8 cellular contexts compared by ENCODE assay signal in genomic region chrX:49002091-49002935, GRCh38. TPM values are rescaled to one million over a fixed set of nuclear protein-coding genes. Genes with fewer than 3 reads are reported as not detected.
DNase-seq lines count a peak whose midpoint lies in the region; ATAC-seq and TF ChIP-seq lines count a peak whose summit lies in the region.

A gene with protein sequence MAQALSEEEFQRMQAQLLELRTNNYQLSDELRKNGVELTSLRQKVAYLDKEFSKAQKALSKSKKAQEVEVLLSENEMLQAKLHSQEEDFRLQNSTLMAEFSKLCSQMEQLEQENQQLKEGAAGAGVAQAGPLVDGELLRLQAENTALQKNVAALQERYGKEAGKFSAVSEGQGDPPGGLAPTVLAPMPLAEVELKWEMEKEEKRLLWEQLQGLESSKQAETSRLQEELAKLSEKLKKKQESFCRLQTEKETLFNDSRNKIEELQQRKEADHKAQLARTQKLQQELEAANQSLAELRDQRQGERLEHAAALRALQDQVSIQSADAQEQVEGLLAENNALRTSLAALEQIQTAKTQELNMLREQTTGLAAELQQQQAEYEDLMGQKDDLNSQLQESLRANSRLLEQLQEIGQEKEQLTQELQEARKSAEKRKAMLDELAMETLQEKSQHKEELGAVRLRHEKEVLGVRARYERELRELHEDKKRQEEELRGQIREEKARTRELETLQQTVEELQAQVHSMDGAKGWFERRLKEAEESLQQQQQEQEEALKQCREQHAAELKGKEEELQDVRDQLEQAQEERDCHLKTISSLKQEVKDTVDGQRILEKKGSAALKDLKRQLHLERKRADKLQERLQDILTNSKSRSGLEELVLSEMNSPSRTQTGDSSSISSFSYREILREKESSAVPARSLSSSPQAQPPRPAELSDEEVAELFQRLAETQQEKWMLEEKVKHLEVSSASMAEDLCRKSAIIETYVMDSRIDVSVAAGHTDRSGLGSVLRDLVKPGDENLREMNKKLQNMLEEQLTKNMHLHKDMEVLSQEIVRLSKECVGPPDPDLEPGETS (minus strand): TSS chrX:49002264. CDS start chrX:49002229, 35 bp downstream.

- TF ChIP-seq POLR2A in HCT116 (IDR thresholded peaks at IDR 0.05; ENCODE audit: borderline replicate concordance, extremely low read depth, insufficient read depth, insufficient read length) (no peak), suprapubic skin (IDR thresholded peaks at IDR 0.05) (peak in 1 of 2 donors; percentile 28)

- H3K9me2 ChIP-seq in HCT116 (ENCODE audit: insufficient read depth) = no peaks in the 10 kb centered on the region

- H3K4me1 ChIP-seq in HCT116 (ENCODE audit: control insufficient read depth in 1 of 2, insufficient read depth in 2 of 2, low read length in 2 of 2) (peaks cover 0 to 10% of the 10 kb centered on the region in 2 experiments; a peak in 1 of 4 replicates), suprapubic skin (peaks cover 9% of the 10 kb centered on the region)

- H3K27me3 ChIP-seq in HCT116 (ENCODE audit: insufficient read depth, low read length) = no peaks in the 10 kb centered on the region
- no peaks in the 10 kb centered on the region for H3K27me3 ChIP-seq in suprapubic skin

- H3K9me3 Mint-ChIP-seq in activated naive CD4-positive, alpha-beta T cell treated with anti-CD3 and anti-CD28 coated beads, Interleukin-2, amount 10 ng/mL, durations not matched to agents 7 days and 5 days = no peaks in the 10 kb centered on the region

- H3K9ac ChIP-seq in HCT116 (ENCODE audit: low read length) = peak within 1 kb of the TSS; percentile 69
- H3K9ac ChIP-seq in SK-N-MC (ENCODE audit: insufficient read length) = peak within 1 kb of the TSS; percentile 90

- peak; percentile 59 for DNase-seq in GDM1 (lab: John Stamatoyannopoulos, UW)
- DNase-seq in HCT116 (ENCODE audit: low read depth, low spot score) = peak; percentile 83
- peak; percentile 86 for DNase-seq in MV-4-11 (lab: John Stamatoyannopoulos, UW)
- DNase-seq in SK-N-MC (ENCODE audit: low read depth, low spot score) = peak; percentile 76
- peak; percentile 85 for DNase-seq in activated naive CD4-positive, alpha-beta T cell treated with anti-CD3 and anti-CD28 coated beads, Interleukin-2, amount 10 ng/mL, durations not matched to agents 7 days and 5 days
- peak; percentile 89 for DNase-seq in germinal center (ENCODE audit: low spot score)
- peak in 54 of 56 donors; percentile 4 to 82 (median 54) for DNase-seq in nucleus accumbens (lab: John Stamatoyannopoulos, UW)
- peak; percentile 77 for DNase-seq in suprapubic skin (ENCODE audit: low spot score in 2 of 2)

- H3K4me3 ChIP-seq in HCT116 (replicated peaks in 1 of 2; ENCODE audit: low read depth in 1 of 2, low read length in 2 of 2) (peak within 1 kb of the TSS; percentile 78 to 86), SK-N-MC (peak within 1 kb of the TSS; percentile 89), suprapubic skin (peak within 1 kb of the TSS; percentile 64)

- 24% methylated on average over 38 of the region's 38 CpGs for WGBS in suprapubic skin

- peaks cover 32% of the 10 kb centered on the region for H3K4me1 Mint-ChIP-seq in activated naive CD4-positive, alpha-beta T cell treated with anti-CD3 and anti-CD28 coated beads, Interleukin-2, amount 10 ng/mL, durations not matched to agents 7 days and 5 days

- no peaks in the 10 kb centered on the region for H3K36me3 ChIP-seq in HCT116 (ENCODE audit: control insufficient read depth in 1 of 2, insufficient read depth in 2 of 2, low read length in 2 of 2)
- H3K36me3 ChIP-seq in SK-N-MC (ENCODE audit: insufficient read depth, low read length) = no peaks in the 10 kb centered on the region; the same call in 1 of the 2 replicates
- H3K36me3 ChIP-seq in suprapubic skin = peaks cover 8% of the 10 kb centered on the region

- intact Hi-C loops in HCT116 (cut with micrococcal nuclease) = loop anchor here (5.0 kb wide), 1 partner anchor 40 kb away; the partner anchor contains the start of gene TFE3

- no peaks in the 10 kb centered on the region for H4K20me1 ChIP-seq in HCT116 (ENCODE audit: insufficient read depth)

- H3K79me2 ChIP-seq in HCT116 (ENCODE audit: insufficient read depth, low read length) = peaks cover 5% of the 10 kb centered on the region; the same call in 1 of the 2 replicates

- no peak for TF ChIP-seq RAD21 in HCT116 (IDR thresholded peaks at IDR 0.05; ENCODE audit: low read depth)

- TSS peak; percentile 83 for BruUV-seq in HCT116 (replicated peaks; lab: Mats Ljungman, UMichigan)

- RAD21 ChIA-PET in HCT116 (lab: Charles Lee; ENCODE audit: low non-redundant PET in 1 of 2, low total read pairs in 2 of 2, uncharacterized antibody in 2 of 2, unreplicated experiment in 2 of 2) = no interaction called here

- H3K27me3 Mint-ChIP-seq in activated naive CD4-positive, alpha-beta T cell treated with anti-CD3 and anti-CD28 coated beads, Interleukin-2, amount 10 ng/mL, durations not matched to agents 7 days and 5 days = no peaks in the 10 kb centered on the region

- TF ChIP-seq EP300 in suprapubic skin (IDR thresholded peaks at IDR 0.05) = no peak

- peak within 1 kb of the TSS; percentile 78 for H2AFZ ChIP-seq in HCT116 (ENCODE audit: low read depth, low read length, poor library complexity, severe bottlenecking)

- peak within 1 kb of the TSS; percentile 78 for H3K4me2 ChIP-seq in HCT116 (ENCODE audit: low read length)

- H3K27ac Mint-ChIP-seq in activated naive CD4-positive, alpha-beta T cell treated with anti-CD3 and anti-CD28 coated beads, Interleukin-2, amount 10 ng/mL, durations not matched to agents 7 days and 5 days = peak within 1 kb of the TSS; percentile 91

- peak within 1 kb of the TSS; percentile 81 for H3K27ac ChIP-seq in HCT116 (ENCODE audit: low read depth, low read length)
- H3K27ac ChIP-seq in SK-N-MC = peak within 1 kb of the TSS; percentile 96
- H3K27ac ChIP-seq in suprapubic skin = peak within 1 kb of the TSS; percentile 86

- no peak for TF ChIP-seq CTCF in HCT116 (IDR thresholded peaks at IDR 0.05 in 2 of 3, conservative IDR thresholded peaks at IDR 0.05 in 1 of 3; ENCODE audit: borderline replicate concordance in 1 of 3, insufficient read depth in 1 of 3, low read depth in 2 of 3, low read length in 2 of 3)
- no peak for TF ChIP-seq CTCF in suprapubic skin (IDR thresholded peaks at IDR 0.05)

- peaks cover 30% of the 10 kb centered on the region for H3K36me3 Mint-ChIP-seq in activated naive CD4-positive, alpha-beta T cell treated with anti-CD3 and anti-CD28 coated beads, Interleukin-2, amount 10 ng/mL, durations not matched to agents 7 days and 5 days

- peak; percentile 83 for ATAC-seq in HCT116

- peak within 1 kb of the TSS; percentile 98 for H3K4me3 Mint-ChIP-seq in activated naive CD4-positive, alpha-beta T cell treated with anti-CD3 and anti-CD28 coated beads, Interleukin-2, amount 10 ng/mL, durations not matched to agents 7 days and 5 days

- H3K9me3 ChIP-seq in HCT116 (ENCODE audit: control insufficient read depth in 1 of 2, insufficient read depth in 1 of 2, low read depth in 1 of 2, low read length in 2 of 2) (no peaks in the 10 kb centered on the region), SK-N-MC (ENCODE audit: low read depth, low read length) (no peaks in the 10 kb centered on the region), suprapubic skin (no peaks in the 10 kb centered on the region)

- CTCF ChIA-PET in HCT116 (lab: Charles Lee) = no interaction called here
- CTCF ChIA-PET in activated naive CD4-positive, alpha-beta T cell treated with anti-CD3 and anti-CD28 coated beads, Interleukin-2, amount 10 ng/mL, durations not matched to agents 7 days and 5 days (lab: Charles Lee) = interaction anchor here (0.7 kb wide), 2 partner anchors 40 to 104 kb away, joined by 4 to 5 read pairs; no protein-coding TSS in a partner anchor

- POLR2A ChIA-PET in HCT116 (lab: Charles Lee) = interaction anchor here (0.6 to 1.0 kb wide), 5 partner anchors 33 to 201 kb away, joined by 3 to 4 read pairs (median 3); partner anchors contain the start of gene HDAC6

TF ChIP-seq in HCT116, 20 proteins besides CTCF, POLR2A, EP300 and RAD21:
- TF ChIP-seq, protein P1, sequence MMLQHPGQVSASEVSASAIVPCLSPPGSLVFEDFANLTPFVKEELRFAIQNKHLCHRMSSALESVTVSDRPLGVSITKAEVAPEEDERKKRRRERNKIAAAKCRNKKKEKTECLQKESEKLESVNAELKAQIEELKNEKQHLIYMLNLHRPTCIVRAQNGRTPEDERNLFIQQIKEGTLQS (IDR thresholded peaks at IDR 0.05) = no peak
- 0 out of 2 replicates have a peak, but pooled peaks have one; percentile 22 for TF ChIP-seq ELF1 (IDR thresholded peaks at IDR 0.05; ENCODE audit: borderline replicate concordance, low read depth)
- TF ChIP-seq CEBPB (IDR thresholded peaks at IDR 0.05; ENCODE audit: low read depth) = peak; percentile 19; the same call in 1 of the 2 replicates
- TF ChIP-seq YY1 (IDR thresholded peaks at IDR 0.05; ENCODE audit: extremely low read depth, insufficient replicate concordance, low read depth, low read length) = peak; percentile 89
- TF ChIP-seq EZH2 (IDR thresholded peaks at IDR 0.05) = no peak
- TF ChIP-seq ZNF274 (IDR thresholded peaks at IDR 0.05; ENCODE audit: low read depth, low read length) = no peak
- no peak for TF ChIP-seq EZH2phosphoT487 (IDR thresholded peaks at IDR 0.05; ENCODE audit: borderline replicate concordance)
- TF ChIP-seq TCF7L2 (IDR thresholded peaks at IDR 0.05; ENCODE audit: borderline replicate concordance, extremely low read depth, insufficient read depth, insufficient read length) = peak; percentile 49
- TF ChIP-seq JUND (IDR thresholded peaks at IDR 0.05) = peak; percentile 49
- peak; percentile 81 for TF ChIP-seq SP1 (IDR thresholded peaks at IDR 0.05; ENCODE audit: low read depth)
- peak; percentile 72 for TF ChIP-seq POLR2AphosphoS5 (IDR thresholded peaks at IDR 0.05; ENCODE audit: low read depth, low read length)
- TF ChIP-seq, protein P2, sequence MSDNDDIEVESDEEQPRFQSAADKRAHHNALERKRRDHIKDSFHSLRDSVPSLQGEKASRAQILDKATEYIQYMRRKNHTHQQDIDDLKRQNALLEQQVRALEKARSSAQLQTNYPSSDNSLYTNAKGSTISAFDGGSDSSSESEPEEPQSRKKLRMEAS (IDR thresholded peaks at IDR 0.05) = 0 out of 2 replicates have a peak, but pooled peaks have one; percentile 17
- TF ChIP-seq SIN3A (IDR thresholded peaks at IDR 0.05; ENCODE audit: low read depth) = no peak
- no peak for TF ChIP-seq FOSL1 (IDR thresholded peaks at IDR 0.05; ENCODE audit: low read depth)
TF ChIP-seq in HCT116: peak in this region for 8.

RNA-seq across cellular contexts. Expression of the gene that starts here (rescaled TPM):
- 39.4 TPM for total RNA-seq in HCT116 (2021; ENCODE audit: unreplicated experiment)
- 35.3 and 36.6 TPM in 2 replicates for polyA plus RNA-seq in HCT116 (2012)
- total RNA-seq in suprapubic skin = 10 to 100 TPM; 26.8 to 67.7 (median 35.2) TPM

Comparison
In these comparisons a context has a peak if more than half of its experiments do, and no peak if none do; other contexts are left out.
1. Peak in every context shown above with its lines: DNase-seq, ATAC-seq, H3K4me3 ChIP-seq and H3K27ac ChIP-seq.